Comparison of ENCODE assay signal across 8 cellular contexts in genomic region chr1:150268706-150269403, GRCh38.
DNase-seq lines count a peak whose midpoint lies in the region; ATAC-seq and TF ChIP-seq lines count a peak whose summit lies in the region.

TSS of gene APH1A (minus strand) at chr1:150269016. CDS start at chr1:150268810, 206 bp downstream.

- peak within 1 kb of the TSS; percentile 89 to 100 (median 92) for H3K4me3 Mint-ChIP-seq in nephron

- peak; percentile 98 for ATAC-seq in stimulated activated naive CD8-positive, alpha-beta T cell treated with anti-CD3 and anti-CD28 coated beads, Interleukin-15, Interleukin-2, amounts not matched to agents 100 U/mL and 50 U/mL, for 24 hours

- H3K4me3 ChIP-seq in HAP-1 (peak within 1 kb of the TSS; percentile 80), MM.1S (ENCODE audit: low read length) (peak within 1 kb of the TSS; percentile 88), fibroblast of pulmonary artery (replicated peaks; ENCODE audit: low read depth, low read length) (peak within 1 kb of the TSS; percentile 83)

- peak within 1 kb of the TSS; percentile 94 to 97 (median 97) for H3K27ac Mint-ChIP-seq in nephron

- TF ChIP-seq CTCF in MM.1S (IDR thresholded peaks at IDR 0.05; ENCODE audit: low read length) = no peak
- no peak for TF ChIP-seq CTCF in fibroblast of pulmonary artery (IDR thresholded peaks at IDR 0.05; ENCODE audit: low read length, missing control alignments)
- TF ChIP-seq CTCF in nephron (IDR thresholded peaks at IDR 0.05; ENCODE audit: unreplicated experiment in 3 of 3) = no peak

- peak within 1 kb of the TSS; percentile 77 for H3K27ac ChIP-seq in MM.1S (ENCODE audit: low read length)

- in situ Hi-C loops in HAP-1 (cut with MboI; ENCODE audit: low sequenced_read_pairs) = no loop called here

- no peaks in the 10 kb centered on the region for H4K20me1 ChIP-seq in MM.1S (ENCODE audit: insufficient read depth, low read length)

- no peaks in the 10 kb centered on the region for H3K9me2 ChIP-seq in MM.1S (replicated peaks; ENCODE audit: insufficient read depth, low read length)

- H3K27me3 ChIP-seq in HAP-1 (ENCODE audit: low read depth) (no peaks in the 10 kb centered on the region), MM.1S (replicated peaks; ENCODE audit: insufficient read depth, low read length) (no peaks in the 10 kb centered on the region)

- H3K4me1 Mint-ChIP-seq in nephron = peaks cover 45% of the 10 kb centered on the region

- H3K9ac ChIP-seq in ES-I3 (ENCODE audit: low read depth, low read length) (peak within 1 kb of the TSS; percentile 94), MM.1S (ENCODE audit: low read length) (peak within 1 kb of the TSS; percentile 96)

- peaks cover 47% of the 10 kb centered on the region for H3K79me2 ChIP-seq in MM.1S (ENCODE audit: low read length)

- H3K9me3 ChIP-seq in ES-I3 (ENCODE audit: control insufficient read depth, insufficient read depth, low read length) (no peaks in the 10 kb centered on the region), HAP-1 (no peaks in the 10 kb centered on the region), MM.1S (replicated peaks; ENCODE audit: insufficient read depth, low read length) (no peaks in the 10 kb centered on the region)

- H3K9me3 Mint-ChIP-seq in nephron = no peaks in the 10 kb centered on the region

- peaks cover 4% of the 10 kb centered on the region; the same call in 1 of the 2 replicates for H3F3A ChIP-seq in MM.1S (ENCODE audit: insufficient read depth, low read length)

- no peaks in the 10 kb centered on the region for H3K27me3 Mint-ChIP-seq in nephron (ENCODE audit: low read depth)

- H3K36me3 ChIP-seq in ES-I3 (ENCODE audit: insufficient read depth, low read length) (peaks cover 22% of the 10 kb centered on the region; the same call in 1 of the 2 replicates), HAP-1 (replicated peaks) (peaks cover 26% of the 10 kb centered on the region), MM.1S (replicated peaks; ENCODE audit: insufficient read depth, low read length) (peaks cover 16% of the 10 kb centered on the region)

- DNase-seq in HAP-1 (ENCODE audit: low spot score in 2 of 2) (peak; percentile 92 to 98), MM.1S (peak; percentile 98), SHP77 treated with DMSO at 0.1 percent for 48 hours (lab: John Stamatoyannopoulos, UW) (peak; percentile 99), fibroblast of pulmonary artery (ENCODE audit: low read depth) (peak; percentile 97)
- peak; percentile 89 for DNase-seq in activated effector memory CD4-positive, alpha-beta T cell treated with Interleukin-2 at 50 U/mL for 16 hours
- peak; percentile 96 for DNase-seq in stimulated activated naive CD8-positive, alpha-beta T cell treated with anti-CD3 and anti-CD28 coated beads, Interleukin-15, Interleukin-2, amounts not matched to agents 100 U/mL and 50 U/mL, for 24 hours

- peaks cover 14% of the 10 kb centered on the region for H3K4me1 ChIP-seq in ES-I3 (ENCODE audit: insufficient read depth, low read length)
- H3K4me1 ChIP-seq in HAP-1 = peaks cover 3% of the 10 kb centered on the region
- H3K4me1 ChIP-seq in MM.1S (ENCODE audit: low read length) = peaks cover 8% of the 10 kb centered on the region

- peaks cover 25% of the 10 kb centered on the region for H3K36me3 Mint-ChIP-seq in nephron (ENCODE audit: low read depth)

- H2AFZ ChIP-seq in MM.1S (ENCODE audit: low read length) = peak within 1 kb of the TSS; percentile 71

- peak within 1 kb of the TSS; percentile 85 for H3K4me2 ChIP-seq in MM.1S (ENCODE audit: low read depth, low read length)

Comparison
In these comparisons a context has a peak if more than half of its experiments do, and no peak if none do; other contexts are left out.
1. Peak in every context shown above with its lines: DNase-seq, ATAC-seq, H3K4me3 ChIP-seq and H3K27ac ChIP-seq.